ENCODE assay signal across 9 cellular contexts in genomic region chr2:113219889-113220641, GRCh38. TPM values are rescaled to one million over a fixed set of nuclear protein-coding genes. Genes with fewer than 3 reads are reported as not detected.
DNase-seq lines count a peak whose midpoint lies in the region; ATAC-seq and TF ChIP-seq lines count a peak whose summit lies in the region.
"Had no signal": no experiment of that assay in that cellular context is flagged by ENCODE, and none has a peak within 500 bp of the region (broad histone marks: within the 10 kb centered on the region; RNA-seq: fewer than 3 reads in every experiment).

No MANE protein-coding gene starts in this region.

- H3K36me3 Mint-ChIP-seq in activated T-cell treated with anti-CD3 and anti-CD28 coated beads, Interleukin-2, amount 50 U/mL, for 4 hours (ENCODE audit: insufficient read depth): no peaks in the 10 kb centered on the region

- TF ChIP-seq POLR2A in right lobe of liver (IDR thresholded peaks at IDR 0.05): peak; percentile 53

- H3K36me3 ChIP-seq in BLaER1 (no peaks in the 10 kb centered on the region), KOPT-K1 (ENCODE audit: insufficient read depth, low read length) (no peaks in the 10 kb centered on the region), brain microvascular endothelial cell (replicated peaks) (no peaks in the 10 kb centered on the region), right lobe of liver (no peaks in the 10 kb centered on the region)

- TF ChIP-seq CTCF in brain microvascular endothelial cell (IDR thresholded peaks at IDR 0.05; ENCODE audit: low read depth, low read length, missing control alignments) (no peak), right lobe of liver (IDR thresholded peaks at IDR 0.05) (no peak)

- peak overlapping the region; percentile 97 for H3K4me2 ChIP-seq in BLaER1

- WGBS in right lobe of liver (ENCODE audit: insufficient coverage, low coverage, low lambda C conversion rate, missing lambda C conversion rate): 54% methylated on average over 3 of the region's 6 CpGs

- ATAC-seq in right lobe of liver: peak; percentile 39 to 66 (median 52)
- ATAC-seq in activated T-cell treated with anti-CD3 and anti-CD28 coated beads, Interleukin-2, amount 50 U/mL, for 4 hours: no peak

- in situ Hi-C loops in brain microvascular endothelial cell (cut with HindIII; ENCODE audit: low pct_ligation_motif_present, low sequenced_read_pairs): no loop called here

- H3K9ac ChIP-seq in BLaER1: no peak overlapping the region

- intact Hi-C loops in right lobe of liver (cut with DNase I): no loop called here

- H3K27ac ChIP-seq in BLaER1 (no peak overlapping the region), KOPT-K1 (ENCODE audit: low read depth, low read length, poor library complexity, severe bottlenecking) (peak overlapping the region; percentile 18), brain microvascular endothelial cell (no peak overlapping the region), right lobe of liver (peak overlapping the region; percentile 84 to 93 (median 90))

- peaks cover 50% of the 10 kb centered on the region for H3K4me1 ChIP-seq in BLaER1
- peaks cover 0 to 36% (median 14%) of the 10 kb centered on the region in 4 donors for H3K4me1 ChIP-seq in right lobe of liver

- H3K27me3 ChIP-seq in BLaER1: no peaks in the 10 kb centered on the region; the same call in 1 of the 2 replicates
- H3K27me3 ChIP-seq in brain microvascular endothelial cell (replicated peaks): no peaks in the 10 kb centered on the region
- H3K27me3 ChIP-seq in right lobe of liver: no peaks in the 10 kb centered on the region

- H3K9me3 Mint-ChIP-seq in activated T-cell treated with anti-CD3 and anti-CD28 coated beads, Interleukin-2, amount 50 U/mL, for 4 hours: no peaks in the 10 kb centered on the region

- H3K4me3 Mint-ChIP-seq in activated T-cell treated with anti-CD3 and anti-CD28 coated beads, Interleukin-2, amount 50 U/mL, for 4 hours: no peak overlapping the region

- H3K4me3 ChIP-seq in BLaER1: no peak overlapping the region
- H3K4me3 ChIP-seq in brain microvascular endothelial cell (ENCODE audit: low read depth, low read length): no peak overlapping the region
- no peak overlapping the region for H3K4me3 ChIP-seq in right lobe of liver

- no peaks in the 10 kb centered on the region for H3K9me3 ChIP-seq in BLaER1
- H3K9me3 ChIP-seq in KOPT-K1 (ENCODE audit: insufficient read depth, low read length, poor library complexity, severe bottlenecking): no peaks in the 10 kb centered on the region
- H3K9me3 ChIP-seq in right lobe of liver: no peaks in the 10 kb centered on the region

- peaks cover 18% of the 10 kb centered on the region for H4K20me1 ChIP-seq in BLaER1

- DNase-seq in brain microvascular endothelial cell (peak; percentile 27), right lobe of liver (peak; percentile 67 to 80 (median 78)), Ammon's horn (ENCODE audit: low spot score) (no peak), activated gamma-delta T cell (lab: John Stamatoyannopoulos, UW) (no peak), T-helper 9 cell (no peak)
- DNase-seq in activated T-cell treated with anti-CD3 and anti-CD28 coated beads, Interleukin-2, amount 50 U/mL, for 4 hours: no peak
- DNase-seq: effector CD4-positive, alpha-beta T cell had no signal

- peaks cover 16% of the 10 kb centered on the region for H3K4me1 Mint-ChIP-seq in activated T-cell treated with anti-CD3 and anti-CD28 coated beads, Interleukin-2, amount 50 U/mL, for 4 hours (ENCODE audit: low read depth)

- no peaks in the 10 kb centered on the region for H3K27me3 Mint-ChIP-seq in activated T-cell treated with anti-CD3 and anti-CD28 coated beads, Interleukin-2, amount 50 U/mL, for 4 hours (ENCODE audit: low read depth)

RNA-seq across cellular contexts. Expression of gene PSD4, which starts 46.3 kb away (rescaled TPM):
- 10 to 100 TPM; 38.0 to 77.8 (median 58.7) TPM for total RNA-seq in right lobe of liver
- total RNA-seq in activated T-cell treated with anti-CD3 and anti-CD28 coated beads, Interleukin-2, amount 50 U/mL, for 4 hours: 100 to 1,000 TPM; 155 to 172 (median 164) TPM

RNA-seq across cellular contexts. Expression of gene PAX8, which starts 58.7 kb away (rescaled TPM):
- 1 to 10 TPM in 2 of 6 experiments, under 1 TPM in 4; 0.27 to 1.9 (median 0.86) TPM for total RNA-seq in right lobe of liver
- 1 to 10 TPM in 1 of 3 donors, under 1 TPM in 2; 0.73 to 1.1 (median 0.98) TPM for total RNA-seq in activated T-cell treated with anti-CD3 and anti-CD28 coated beads, Interleukin-2, amount 50 U/mL, for 4 hours

Comparison
In these comparisons a context has a peak if more than half of its experiments do, and no peak if none do; other contexts are left out.
1. H3K27ac ChIP-seq: peak in KOPT-K1 (single experiment) and right lobe of liver (3 of 3); none in BLaER1 (single experiment) and brain microvascular endothelial cell (single experiment).
2. DNase-seq: peak in brain microvascular endothelial cell (single experiment) and right lobe of liver (3 of 3); none in Ammon's horn (single experiment), activated gamma-delta T cell (single experiment), T-helper 9 cell (single experiment) and activated T-cell treated with anti-CD3 and anti-CD28 coated beads, Interleukin-2, amount 50 U/mL, for 4 hours (single experiment).
3. ATAC-seq: peak in right lobe of liver (4 of 4); none in activated T-cell treated with anti-CD3 and anti-CD28 coated beads, Interleukin-2, amount 50 U/mL, for 4 hours (0 of 2).